Comparison of ENCODE assay signal across 31 cellular contexts in the genomic region with DNA sequence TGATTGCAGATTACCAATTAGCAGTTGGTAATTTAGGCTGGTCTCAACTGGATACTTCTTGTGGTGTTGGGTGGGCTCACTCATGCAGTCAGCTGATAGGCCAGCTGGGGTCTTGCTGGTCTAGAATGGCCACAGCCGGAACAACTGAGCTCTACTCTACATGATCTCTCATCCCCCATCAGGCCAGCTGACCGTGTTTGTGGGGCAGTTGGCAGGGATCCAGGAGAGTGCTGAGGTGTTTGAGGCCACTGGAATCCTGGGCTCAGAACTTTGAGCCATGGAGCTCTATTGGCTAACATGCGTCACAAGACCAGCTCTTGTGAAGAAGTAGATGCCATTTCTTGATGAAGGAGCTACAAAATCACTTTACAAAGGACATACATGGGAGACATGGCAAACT.
"Had no signal": no experiment of that assay in that cellular context is flagged by ENCODE, and none has a peak within 500 bp of the region (broad histone marks: within the 10 kb centered on the region; RNA-seq: fewer than 3 reads in every experiment).

No MANE protein-coding gene starts in this region.

- FAIRE-seq: astrocyte, colon had no signal

- ATAC-seq: activated CD4-positive, CD25-positive, alpha-beta regulatory T cell treated with anti-CD3 and anti-CD28 coated beads, Interleukin-2, amount 50 U/mL, for 24 hours; activated CD8-positive, alpha-beta T cell treated with anti-CD3 and anti-CD28 coated beads for 36 hours; activated T-cell treated with anti-CD3 and anti-CD28 coated beads, Interleukin-2, amount 50 U/mL, for 4 hours; activated T-helper 17 cell treated with anti-CD3 and anti-CD28 coated beads, Interleukin-2, amount 50 U/mL, for 72 hours; effector memory CD8-positive, alpha-beta T cell; foreskin keratinocyte; gastrocnemius medialis; heart right ventricle; T-helper 17 cell had no signal

- H3K9me3 ChIP-seq: gastrocnemius medialis had no signal

- H3K4me3 ChIP-seq: esophagus muscularis mucosa, gastrocnemius medialis, heart right ventricle had no signal

- H3K36me3 ChIP-seq: brain microvascular endothelial cell, esophagus muscularis mucosa, gastrocnemius medialis, heart right ventricle, WERI-Rb-1 had no signal

- DNase-seq: activated B cell treated with CpG ODN at 0.5 μM for 24 hours; activated CD4-positive, alpha-beta T cell treated with anti-CD3 and anti-CD28 coated beads for 48 hours; activated CD4-positive, alpha-beta T cell treated with anti-CD3 and anti-CD28 coated beads, Interleukin-2, amount 50 U/mL, for 1 hour; activated CD4-positive, alpha-beta T cell treated with anti-CD3 and anti-CD28 coated beads, Interleukin-2, amount 50 U/mL, for 48 hours; activated CD8-positive, alpha-beta memory T cell treated with anti-CD3 and anti-CD28 coated beads for 24 hours; activated CD8-positive, alpha-beta T cell treated with anti-CD3 and anti-CD28 coated beads for 36 hours; activated effector memory CD4-positive, alpha-beta T cell treated with Interleukin-2 at 50 U/mL for 16 hours; activated gamma-delta T cell treated with Interleukin-2 at 50 U/mL for 16 hours; activated naive CD4-positive, alpha-beta T cell treated with anti-CD3 and anti-CD28 coated beads, Interleukin-2, amount 50 U/mL, for 16 hours; activated naive CD4-positive, alpha-beta T cell treated with Interleukin-2 at 50 U/mL for 16 hours; activated T-cell treated with anti-CD3 and anti-CD28 coated beads, Interleukin-2, amount 50 U/mL, for 4 hours; amniotic stem cell; anterior cingulate cortex; brain microvascular endothelial cell; caudate nucleus; cortex of kidney; dermis blood vessel endothelial cell; effector CD4-positive, alpha-beta T cell; effector memory CD8-positive, alpha-beta T cell; erythroblast; foreskin keratinocyte; gastrocnemius medialis; heart right ventricle; T-helper 17 cell; T1000; WERI-Rb-1 had no signal

- H3K27me3 ChIP-seq: brain microvascular endothelial cell, esophagus muscularis mucosa, foreskin keratinocyte, gastrocnemius medialis, heart right ventricle had no signal

- H3K4me1 ChIP-seq: esophagus muscularis mucosa, foreskin keratinocyte, gastrocnemius medialis, heart right ventricle had no signal

- H3K27ac ChIP-seq: brain microvascular endothelial cell, esophagus muscularis mucosa, foreskin keratinocyte, gastrocnemius medialis, heart right ventricle, WERI-Rb-1 had no signal
